Comparison of ENCODE assay signal across 19 cellular contexts in the genomic region with DNA sequence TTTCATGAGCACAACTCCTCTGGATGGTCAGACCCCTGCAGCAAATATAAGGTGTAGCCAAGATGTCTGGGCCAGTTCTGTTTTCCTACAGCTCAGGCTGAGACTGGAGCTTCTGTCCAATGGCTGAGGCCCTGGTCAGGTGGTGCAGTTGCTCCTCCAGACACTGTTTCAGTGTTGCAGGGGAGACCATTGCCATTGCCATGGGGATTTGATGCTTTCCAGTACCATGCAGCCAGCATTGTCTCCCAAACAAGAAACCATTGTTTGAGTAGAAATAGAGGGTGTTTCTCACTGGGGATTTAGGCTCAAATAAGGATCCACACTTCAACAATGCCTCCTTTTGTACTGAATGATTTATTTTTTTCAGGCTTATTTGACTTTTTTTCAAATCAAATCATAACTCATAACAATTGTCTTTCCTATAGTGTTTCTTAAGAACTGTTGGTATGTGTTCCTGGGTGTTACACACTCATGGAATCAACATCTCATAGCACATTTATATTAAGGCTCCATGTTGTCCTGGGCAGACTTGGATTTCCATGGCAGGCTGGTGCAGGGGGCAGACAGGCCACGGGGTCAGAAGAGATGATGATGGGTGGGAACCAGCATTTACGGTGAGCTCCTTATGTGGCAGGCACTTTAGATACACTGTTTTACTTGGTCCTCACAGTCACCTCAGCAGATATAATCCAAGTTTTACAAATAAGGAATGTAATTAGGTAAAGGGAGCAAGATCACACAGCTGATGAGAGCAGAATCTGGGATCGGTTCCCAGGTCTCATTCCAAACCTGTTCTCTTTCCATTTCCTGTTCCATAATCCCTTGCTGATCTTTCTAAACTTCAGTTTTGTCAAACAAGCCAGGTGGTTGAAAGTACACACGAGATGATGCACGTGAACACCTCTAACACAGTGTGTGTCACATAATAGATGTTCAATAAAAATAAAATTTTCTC.
DNase-seq lines count a peak whose midpoint lies in the region; ATAC-seq, FAIRE-seq and TF ChIP-seq lines count a peak whose summit lies in the region.
"Had no signal": no experiment of that assay in that cellular context is flagged by ENCODE, and none has a peak within 500 bp of the region (broad histone marks: within the 10 kb centered on the region; RNA-seq: fewer than 3 reads in every experiment).

No MANE protein-coding gene starts in this region.

- no peak for TF ChIP-seq POLR2A in H54 (IDR thresholded peaks at IDR 0.05; ENCODE audit: low read depth, low read length)

- FAIRE-seq in H54 (lab: Jason Lieb, UNC) = peak; percentile 69
- FAIRE-seq: GM12891 had no signal

- peak overlapping the region; percentile 98 for H3K27ac ChIP-seq in caudate nucleus (ENCODE audit: low read depth, low read length)
- H3K27ac ChIP-seq: BLaER1, epithelial cell of prostate, right lobe of liver had no signal

- DNase-seq in H54 (ENCODE audit: insufficient read length, low spot score) (no peak), caudate nucleus (lab: John Stamatoyannopoulos, UW) (peak in 59 of 61 donors; percentile 29 to 96 (median 81)), hypothalamus (lab: John Stamatoyannopoulos, UW) (peak in 45 of 51 donors; percentile 8 to 94 (median 74)), putamen (ENCODE audit: low spot score) (peak; percentile 96), NCI-H1930 (lab: John Stamatoyannopoulos, UW) (no peak), cerebellar nuclear complex (lab: John Stamatoyannopoulos, UW) (no peak), RPMI8226 (no peak)
- DNase-seq: activated B cell treated with CpG ODN at 0.5 μM for 24 hours; activated CD4-positive, alpha-beta T cell treated with anti-CD3 and anti-CD28 coated beads, Interleukin-2, amount 50 U/mL, for 48 hours; activated effector memory CD4-positive, alpha-beta T cell treated with Interleukin-2 at 50 U/mL for 16 hours; DND-41; IMR-90; NCI-H1436; NCI-H510A treated with DMSO at 0.1 percent for 48 hours; right lobe of liver had no signal

- ATAC-seq in HG03571 (IDR thresholded peaks at IDR 0.05; ENCODE audit: unreplicated experiment) = no peak
- ATAC-seq: right lobe of liver had no signal

Comparison
In these comparisons a context has a peak if more than half of its experiments do, and no peak if none do; other contexts are left out.
1. DNase-seq: peak in caudate nucleus (59 of 61), hypothalamus (45 of 51) and putamen (single experiment); none in H54 (single experiment), NCI-H1930 (0 of 2), cerebellar nuclear complex (0 of 2) and RPMI8226 (single experiment).